Comparison of ENCODE assay signal across 19 cellular contexts in genomic region chr19:21581646-21582045, GRCh38.
"Had no signal": no experiment of that assay in that cellular context is flagged by ENCODE, and none has a peak within 500 bp of the region (broad histone marks: within the 10 kb centered on the region; RNA-seq: fewer than 3 reads in every experiment).

No MANE protein-coding gene starts in this region.

- H3K4me3 ChIP-seq: cardiac muscle cell, dorsolateral prefrontal cortex, lower lobe of right lung, smooth muscle cell, stomach, vagina had no signal

- H3K27me3 ChIP-seq: vagina had no signal

- H3K27ac Mint-ChIP-seq: activated CD4-positive, alpha-beta T cell treated with anti-CD3 and anti-CD28 coated beads, Interleukin-2, amount 10 ng/mL, durations not matched to agents 24 days and 14 days; activated naive CD4-positive, alpha-beta T cell treated with anti-CD3 and anti-CD28 coated beads, Interleukin-2, amount 50 U/mL, for 24 hours; nephron had no signal

- DNase-seq: activated CD4-positive, alpha-beta T cell treated with anti-CD3 and anti-CD28 coated beads, Interleukin-2, amount 10 ng/mL, durations not matched to agents 24 days and 14 days; activated CD8-positive, alpha-beta memory T cell treated with anti-CD3 and anti-CD28 coated beads, Interleukin-2, amount 50 U/mL, for 4 hours; activated effector memory CD4-positive, alpha-beta T cell treated with anti-CD3 and anti-CD28 coated beads, Interleukin-2, amount 50 U/mL, for 16 hours; activated T-cell treated with anti-CD3 and anti-CD28 coated beads, Interleukin-2, amount 50 U/mL, for 48 hours; hippocampal formation; left cardiac atrium; lower lobe of right lung; stimulated activated CD4-positive, alpha-beta T cell treated with anti-CD3 and anti-CD28 coated beads, Interleukin-4, amount 100 ng/mL, for 1 hour; stomach; T1000; trophoblast cell had no signal

- H3K36me3 ChIP-seq: cardiac muscle cell, lower lobe of right lung, stomach, vagina had no signal

- H3K9me3 ChIP-seq: lower lobe of right lung, vagina had no signal

- ATAC-seq: left cardiac atrium, lower lobe of right lung, sciatic nerve had no signal

- H3K4me1 Mint-ChIP-seq: activated CD4-positive, alpha-beta T cell treated with anti-CD3 and anti-CD28 coated beads, Interleukin-2, amount 10 ng/mL, durations not matched to agents 24 days and 14 days; nephron had no signal

- H3K4me1 ChIP-seq: lower lobe of right lung, parathyroid adenoma, vagina had no signal

- H3K27ac ChIP-seq: cardiac muscle cell, lower lobe of right lung, parathyroid adenoma, stomach, vagina had no signal

- H3K27me3 Mint-ChIP-seq: activated CD4-positive, alpha-beta T cell treated with anti-CD3 and anti-CD28 coated beads, Interleukin-2, amount 10 ng/mL, durations not matched to agents 24 days and 14 days had no signal

- H3K4me3 Mint-ChIP-seq: activated CD4-positive, alpha-beta T cell treated with anti-CD3 and anti-CD28 coated beads, Interleukin-2, amount 10 ng/mL, durations not matched to agents 24 days and 14 days; activated naive CD4-positive, alpha-beta T cell treated with anti-CD3 and anti-CD28 coated beads, Interleukin-2, amount 50 U/mL, for 24 hours; nephron had no signal
